15 cellular contexts compared by ENCODE assay signal in genomic region chr18:71036783-71037182, GRCh38.
DNase-seq lines count a peak whose midpoint lies in the region; ATAC-seq and TF ChIP-seq lines count a peak whose summit lies in the region.
"Had no signal": no experiment of that assay in that cellular context is flagged by ENCODE, and none has a peak within 500 bp of the region (broad histone marks: within the 10 kb centered on the region; RNA-seq: fewer than 3 reads in every experiment).

No MANE protein-coding gene starts in this region.

- no peaks in the 10 kb centered on the region for H3K4me1 ChIP-seq in testis
- H3K4me1 ChIP-seq: heart right ventricle had no signal

- no peak for TF ChIP-seq POLR2A in testis (IDR thresholded peaks at IDR 0.05)

- DNase-seq in A172 (ENCODE audit: low spot score), result peak; percentile 51
- DNase-seq in glomerular endothelial cell (ENCODE audit: extremely low read depth, low read depth, low spot score), result peak; percentile 93
- DNase-seq in RKO (ENCODE audit: low spot score), result no peak
- DNase-seq in testis, result no peak
- DNase-seq in DMS153 treated with DMSO at 0.1 percent for 48 hours (lab: John Stamatoyannopoulos, UW; ENCODE audit: unreplicated experiment), result no peak
- DNase-seq: 8988T; activated naive CD8-positive, alpha-beta T cell treated with anti-CD3 and anti-CD28 coated beads, Interleukin-2, amount 50 U/mL, for 24 hours; CD4-positive, alpha-beta T cell; heart right ventricle; NCI-H748 treated with DMSO at 0.1 percent for 48 hours; posterior cingulate gyrus had no signal

- intact Hi-C loops in testis (cut with DNase I; ENCODE audit: low total_unique reads), result no loop called here

- H3K4me3 ChIP-seq in testis, result no peak overlapping the region
- H3K4me3 ChIP-seq: heart right ventricle had no signal

- ATAC-seq in HG02798 (IDR thresholded peaks at IDR 0.05; ENCODE audit: poor library complexity, unreplicated experiment), result peak; percentile 62
- ATAC-seq in SK-N-SH treated with all-trans-retinoic acid at 6 μM for 48 hours, result peak; percentile 93
- no peak for ATAC-seq in GM21576 (IDR thresholded peaks at IDR 0.05; ENCODE audit: unreplicated experiment)
- ATAC-seq: activated naive CD8-positive, alpha-beta T cell treated with anti-CD3 and anti-CD28 coated beads, Interleukin-2, amount 50 U/mL, for 24 hours; heart right ventricle had no signal

- no peaks in the 10 kb centered on the region for H3K27me3 ChIP-seq in testis
- H3K27me3 ChIP-seq: heart right ventricle had no signal

- H3K36me3 ChIP-seq in testis (ENCODE audit: low read depth, missing control alignments), result no peaks in the 10 kb centered on the region
- H3K36me3 ChIP-seq: heart right ventricle had no signal

- no peaks in the 10 kb centered on the region for H3K9me3 ChIP-seq in testis
- H3K9me3 ChIP-seq: heart right ventricle had no signal

- WGBS in testis, 2 donors, result 39 to 44% methylated on average over 1 of the region's 1 CpG

- no peak for TF ChIP-seq CTCF in testis (IDR thresholded peaks at IDR 0.05)

- H3K27ac ChIP-seq in testis, result no peak overlapping the region
- H3K27ac ChIP-seq: heart right ventricle, RWPE1 had no signal

TF ChIP-seq in SK-N-SH treated with all-trans-retinoic acid at 6 μM for 48 hours, 23 proteins besides CTCF, POLR2A, EP300 and RAD21:
- 0 out of 2 replicates have a peak, but pooled peaks have one; percentile 52 for TF ChIP-seq CREB5 (CRISPR knock-in tag; IDR thresholded peaks at IDR 0.05; ENCODE audit: low read depth)
- TF ChIP-seq ISL1 (CRISPR knock-in tag; IDR thresholded peaks at IDR 0.05), result peak; percentile 75
- no peak for TF ChIP-seq BACH2 (CRISPR knock-in tag; IDR thresholded peaks at IDR 0.05; ENCODE audit: borderline replicate concordance)

Comparison
In these comparisons a context has a peak if more than half of its experiments do, and no peak if none do; other contexts are left out.
1. DNase-seq: peak in A172 (single experiment) and glomerular endothelial cell (single experiment); none in RKO (single experiment), testis (single experiment) and DMS153 treated with DMSO at 0.1 percent for 48 hours (single experiment).